In genomic region chr16:75110637-75111513, GRCh38 we compare ENCODE assay signal across 8 cellular contexts. TPM values are rescaled to one million over a fixed set of nuclear protein-coding genes. Genes with fewer than 3 reads are reported as not detected.
A peak's percentile ranks its signal among the peaks of the same experiment; 100 is the strongest.
DNase-seq lines count a peak whose midpoint lies in the region; ATAC-seq and TF ChIP-seq lines count a peak whose summit lies in the region.

No MANE protein-coding gene starts in this region.

- 2 to 3% methylated on average over 28 of the region's 28 CpGs for WGBS in GM23248 (ENCODE audit: low coverage in 1 of 2, low lambda C conversion rate in 2 of 2, missing lambda C conversion rate in 2 of 2), 2 experiments
- WGBS in stomach, 5 donors: 21 to 32% (median 25%) methylated on average over 22 to 28 of the region's 28 CpGs

- H3K4me2 ChIP-seq in DND-41 (ENCODE audit: insufficient read depth, low read length): peak overlapping the region; percentile 81
- H3K4me2 ChIP-seq in GM23248 (ENCODE audit: unreplicated experiment): peak overlapping the region; percentile 83

- H3K9me3 ChIP-seq in DND-41 (ENCODE audit: insufficient read depth, low read length, severe bottlenecking) (no peaks in the 10 kb centered on the region), GM23248 (ENCODE audit: low read depth) (no peaks in the 10 kb centered on the region), neuron (ENCODE audit: low read length) (peaks cover 2% of the 10 kb centered on the region), stomach (no peaks in the 10 kb centered on the region)

- no peak for TF ChIP-seq POLR2A in stomach (IDR thresholded peaks at IDR 0.05)

- H3K4me1 ChIP-seq in DND-41 (ENCODE audit: insufficient read depth, low read length): peaks cover 65% of the 10 kb centered on the region
- peaks cover 30% of the 10 kb centered on the region for H3K4me1 ChIP-seq in GM23248 (ENCODE audit: insufficient read depth)
- peaks cover 18% of the 10 kb centered on the region for H3K4me1 ChIP-seq in neuron (ENCODE audit: insufficient read depth, low read length)
- H3K4me1 ChIP-seq in stomach: peaks cover 59 to 91% (median 83%) of the 10 kb centered on the region in 4 donors

- H3K27me3 ChIP-seq in DND-41 (ENCODE audit: insufficient read depth, low read length, poor library complexity) (no peaks in the 10 kb centered on the region), GM23248 (replicated peaks; ENCODE audit: insufficient read depth) (no peaks in the 10 kb centered on the region), neuron (ENCODE audit: insufficient read depth, low read length) (no peaks in the 10 kb centered on the region), stomach (no peaks in the 10 kb centered on the region)

- H4K20me1 ChIP-seq in DND-41 (ENCODE audit: insufficient read depth, low read length): peaks cover 2% of the 10 kb centered on the region; the same call in 1 of the 2 replicates
- H4K20me1 ChIP-seq in GM23248 (ENCODE audit: insufficient read depth): no peaks in the 10 kb centered on the region

- H3K4me3 ChIP-seq in DND-41 (ENCODE audit: low read depth in 1 of 2, low read length in 2 of 2): peak overlapping the region; percentile 17 to 61; a peak in 3 of 4 replicates
- peak overlapping the region; percentile 60 for H3K4me3 ChIP-seq in GM23248
- peak overlapping the region; percentile 5 for H3K4me3 ChIP-seq in neuron (ENCODE audit: low read length)
- peak overlapping the region; percentile 0 to 21 (median 16) for H3K4me3 ChIP-seq in stomach

- H3F3A ChIP-seq in GM23248 (ENCODE audit: insufficient read depth): peaks cover 17% of the 10 kb centered on the region

- in situ Hi-C loops in GM23248 (cut with MboI): no loop called here

- H3K9me2 ChIP-seq in GM23248 (ENCODE audit: insufficient read depth): no peaks in the 10 kb centered on the region

- H3K79me2 ChIP-seq in DND-41 (ENCODE audit: insufficient read depth, low read length) (peaks cover 46% of the 10 kb centered on the region), GM23248 (ENCODE audit: insufficient read depth) (no peaks in the 10 kb centered on the region)

- H3K9ac ChIP-seq in DND-41 (ENCODE audit: low read depth, low read length) (peak overlapping the region; percentile 96), GM23248 (peak overlapping the region; percentile 50)

- intact Hi-C loops in stomach (cut with DNase I; ENCODE audit: low total_unique reads): loop anchor here (5.0 kb wide), 1 partner anchor 114 kb away; the partner anchor contains the start of gene ZNRF1

- H3K36me3 ChIP-seq in DND-41 (ENCODE audit: insufficient read depth, low read length): peaks cover 23% of the 10 kb centered on the region
- no peaks in the 10 kb centered on the region for H3K36me3 ChIP-seq in GM23248 (ENCODE audit: low read depth)
- peaks cover 8% of the 10 kb centered on the region for H3K36me3 ChIP-seq in neuron (ENCODE audit: insufficient read depth, low read length)
- peaks cover 2 to 24% (median 17%) of the 10 kb centered on the region in 4 donors for H3K36me3 ChIP-seq in stomach

- H3K27ac ChIP-seq in DND-41 (ENCODE audit: low read length) (peak overlapping the region; percentile 100), GM23248 (peak overlapping the region; percentile 61), stomach (peak overlapping the region; percentile 63 to 86 (median 85))

- peak; percentile 94 for TF ChIP-seq CTCF in DND-41 (IDR thresholded peaks at IDR 0.05; ENCODE audit: borderline replicate concordance, extremely low read depth, low read length, poor library complexity, severe bottlenecking)
- peak in 6 of 7 experiments; percentile 15 to 96 (median 92) for TF ChIP-seq CTCF in stomach (IDR thresholded peaks at IDR 0.05)

- H2AFZ ChIP-seq in DND-41 (ENCODE audit: low read depth, low read length) (peak overlapping the region; percentile 49; the same call in 1 of the 2 replicates), GM23248 (peak overlapping the region; percentile 66), neuron (ENCODE audit: low read depth, low read length) (no peak overlapping the region)

- TF ChIP-seq EP300 in stomach (IDR thresholded peaks at IDR 0.05): no peak

- DNase-seq in DND-41 (peak; percentile 90), GM23248 (peak; percentile 97), Kasumi-1 (lab: John Stamatoyannopoulos, UW) (peak; percentile 82 to 83), RPMI8226 (peak; percentile 88), fibroblast of the conjunctiva (ENCODE audit: low read depth) (peak; percentile 85), stomach (peak; percentile 94)
- DNase-seq in activated T-helper 9 cell treated with anti-CD3 and anti-CD28 coated beads, Interleukin-2, amount 50 U/mL, for 16 hours (ENCODE audit: low read depth): peak; percentile 76

- ATAC-seq in DND-41 (ENCODE audit: insufficient read depth, low read depth): peak; percentile 68

RNA-seq across cellular contexts. Expression of gene LDHD, which starts 5.7 kb away (rescaled TPM):
- 0.38 and 0.65 TPM in 2 replicates for total RNA-seq in GM23248 (2014; rRNA removed; shearing (Covaris generic))
- polyA plus RNA-seq in GM23248 (2016; fragmentation: Nextera tagmentation; extraction: Ambion mirVana): 0.81 and 1.1 TPM in 2 replicates
- 100 to 1,000 TPM in 1 of 5 donors, 10 to 100 TPM in 3, 1 to 10 TPM in 1; 5.0 to 110 (median 27.2) TPM for total RNA-seq in stomach
- 10 to 100 TPM; 13.0 to 34.2 (median 21.0) TPM for polyA plus RNA-seq in stomach

RNA-seq across cellular contexts. Expression of gene ZFP1, which starts 37.4 kb away (rescaled TPM):
- 4.4 and 7.8 TPM in 2 replicates for total RNA-seq in GM23248 (2014; rRNA removed; shearing (Covaris generic))
- 5.2 and 6.8 TPM in 2 replicates for polyA plus RNA-seq in GM23248 (2016; fragmentation: Nextera tagmentation; extraction: Ambion mirVana)
- 10 to 100 TPM in 2 of 5 donors, 1 to 10 TPM in 2, not detected in 1; 2.7 to 29.2 (median 10.2) TPM for total RNA-seq in stomach
- polyA plus RNA-seq in stomach: 1 to 10 TPM; 2.9 to 5.2 (median 3.9) TPM

Comparison
In these comparisons a context has a peak if more than half of its experiments do, and no peak if none do; other contexts are left out.
1. Peak in every context shown above with its lines: DNase-seq, ATAC-seq, H3K4me3 ChIP-seq and H3K27ac ChIP-seq.
2. H3K4me3 ChIP-seq: peak in every context shown above with its lines; median percentile 60 in GM23248; 39 in DND-41; 16 in stomach; 5 in neuron.